ENCODE assay signal across 3 cellular contexts in genomic region chr21:37030864-37031263, GRCh38.
TF ChIP-seq lines count a peak whose summit lies in the region.

No MANE protein-coding gene starts in this region.

TF ChIP-seq in HepG2, 621 proteins besides CTCF, POLR2A, EP300 and RAD21:
- TF ChIP-seq MAF1 (CRISPR knock-in tag; IDR thresholded peaks at IDR 0.05; ENCODE audit: borderline replicate concordance) (no peak), ZNF512 (CRISPR knock-in tag; IDR thresholded peaks at IDR 0.05) (0 out of 2 replicates have a peak, but pooled peaks have one; percentile 6), ELF1 (CRISPR knock-in tag; IDR thresholded peaks at IDR 0.05) (no peak), CEBPG (CRISPR knock-in tag; IDR thresholded peaks at IDR 0.05) (no peak), ZNF646 (CRISPR knock-in tag; IDR thresholded peaks at IDR 0.05) (no peak)
- TF ChIP-seq, protein P1, sequence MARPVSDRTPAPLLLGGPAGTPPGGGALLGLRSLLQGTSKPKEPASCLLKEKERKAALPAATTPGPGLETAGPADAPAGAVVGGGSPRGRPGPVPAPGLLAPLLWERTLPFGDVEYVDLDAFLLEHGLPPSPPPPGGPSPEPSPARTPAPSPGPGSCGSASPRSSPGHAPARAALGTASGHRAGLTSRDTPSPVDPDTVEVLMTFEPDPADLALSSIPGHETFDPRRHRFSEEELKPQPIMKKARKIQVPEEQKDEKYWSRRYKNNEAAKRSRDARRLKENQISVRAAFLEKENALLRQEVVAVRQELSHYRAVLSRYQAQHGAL (CRISPR knock-in tag; IDR thresholded peaks at IDR 0.05; ENCODE audit: not compliant biosample characterization): no peak

TF ChIP-seq in HEK293, 187 proteins besides CTCF, POLR2A, EP300 and RAD21:
- no peak for TF ChIP-seq ZNF560 (tag by site-specific recombination; IDR thresholded peaks at IDR 0.05; ENCODE audit: borderline replicate concordance)
- TF ChIP-seq ZNF366 (tag by site-specific recombination; conservative IDR thresholded peaks at IDR 0.05): peak; percentile 91
- peak; percentile 85 for TF ChIP-seq PRDM1 (tag by site-specific recombination; IDR thresholded peaks at IDR 0.05)
- TF ChIP-seq ZNF747 (tag by site-specific recombination; IDR thresholded peaks at IDR 0.05): no peak
TF ChIP-seq in HEK293: peak in this region for 2.

TF ChIP-seq in K562, 482 proteins besides CTCF, POLR2A, EP300 and RAD21:
- TF ChIP-seq ZNF512 (tag; IDR thresholded peaks at IDR 0.05) (peak; percentile 91), MEF2A (IDR thresholded peaks at IDR 0.05; ENCODE audit: control insufficient read depth, low read depth, low read length) (no peak), ZNF140 (CRISPR knock-in tag; IDR thresholded peaks at IDR 0.05) (no peak), LARP7 (IDR thresholded peaks at IDR 0.05) (0 out of 2 replicates have a peak, but pooled peaks have one; percentile 19), HLTF (IDR thresholded peaks at IDR 0.05) (0 out of 2 replicates have a peak, but pooled peaks have one; percentile 11), ZNF121 (CRISPR knock-in tag; conservative IDR thresholded peaks at IDR 0.05) (no peak)
